In the genomic region with DNA sequence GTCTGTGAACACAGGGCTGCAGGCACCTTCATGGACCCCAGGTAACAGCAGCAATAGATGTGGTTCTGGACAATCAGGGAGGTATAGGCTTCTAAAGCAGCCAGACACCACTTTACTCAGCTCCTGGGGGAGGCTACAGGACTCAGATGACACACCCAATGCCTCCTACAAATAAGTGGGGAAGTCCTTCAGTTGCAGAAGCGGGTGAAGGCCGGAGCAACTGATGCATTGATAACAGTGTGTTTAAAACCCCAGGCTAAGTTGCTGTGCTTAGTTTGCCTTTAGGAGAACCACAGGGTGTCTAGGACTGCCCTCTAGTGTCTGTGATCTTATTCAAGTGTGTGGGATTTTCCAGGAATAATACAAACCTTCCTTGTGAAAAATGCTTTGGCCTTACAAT, we compare ENCODE assay signal across 8 cellular contexts. TPM values are rescaled to one million over a fixed set of nuclear protein-coding genes. Genes with fewer than 3 reads are reported as not detected.
DNase-seq lines count a peak whose midpoint lies in the region; ATAC-seq and TF ChIP-seq lines count a peak whose summit lies in the region.

No MANE protein-coding gene starts in this region.

- POLR2A ChIA-PET in MCF 10A (lab: Yijun Ruan, JAX): no interaction called here

- H3K4me3 Mint-ChIP-seq in MCF 10A (ENCODE audit: unreplicated experiment): no peak overlapping the region
- H3K4me3 Mint-ChIP-seq in activated T-helper 1 cell treated with anti-CD3 and anti-CD28 coated beads, Interleukin-12 subunit alpha, Interleukin-12 subunit beta, Interleukin-2, Interleukin-4 antibody, amounts not matched to agents 30 ng/mL and 10 ng/mL and 1 ng/mL, durations not matched to agents 14 hours and 24 hours and 36 hours: no peak overlapping the region

- intact Hi-C loops in MCF 10A (cut with micrococcal nuclease): loop anchor here (1.0 kb wide), 2 partner anchors 140 to 291 kb away; no protein-coding TSS in a partner anchor
- intact Hi-C loops in activated T-helper 1 cell treated with anti-CD3 and anti-CD28 coated beads, Interleukin-12 subunit alpha, Interleukin-12 subunit beta, Interleukin-2, Interleukin-4 antibody, amounts not matched to agents 30 ng/mL and 10 ng/mL and 1 ng/mL, durations not matched to agents 14 hours and 24 hours and 36 hours (cut with micrococcal nuclease): loop anchor here (1.0 kb wide), 1 partner anchor 291 kb away; no protein-coding TSS in a partner anchor

- CTCF ChIA-PET in MCF 10A (lab: Yijun Ruan, JAX): interaction anchor here (0.5 to 2.3 kb wide), 20 partner anchors 10 to 1164 kb away, joined by 3 to 12 read pairs (median 4); no protein-coding TSS in a partner anchor

- H3K9me3 Mint-ChIP-seq in MCF 10A (ENCODE audit: unreplicated experiment): peaks cover 2% of the 10 kb centered on the region
- H3K9me3 Mint-ChIP-seq in activated T-helper 1 cell treated with anti-CD3 and anti-CD28 coated beads, Interleukin-12 subunit alpha, Interleukin-12 subunit beta, Interleukin-2, Interleukin-4 antibody, amounts not matched to agents 30 ng/mL and 10 ng/mL and 1 ng/mL, durations not matched to agents 14 hours and 24 hours and 36 hours: no peaks in the 10 kb centered on the region

- BruUV-seq in MCF 10A (replicated peaks; lab: Mats Ljungman, UMichigan): no TSS peak

- no peak overlapping the region for H3K27ac Mint-ChIP-seq in MCF 10A (ENCODE audit: low read depth, unreplicated experiment)
- no peak overlapping the region for H3K27ac Mint-ChIP-seq in activated T-helper 1 cell treated with anti-CD3 and anti-CD28 coated beads, Interleukin-12 subunit alpha, Interleukin-12 subunit beta, Interleukin-2, Interleukin-4 antibody, amounts not matched to agents 30 ng/mL and 10 ng/mL and 1 ng/mL, durations not matched to agents 14 hours and 24 hours and 36 hours

- DNase-seq in SKM-1 treated with dmso at 0.1 percent for 144 hours (lab: John Stamatoyannopoulos, UW; ENCODE audit: unreplicated experiment): peak; percentile 4
- DNase-seq in SKM-1 (lab: John Stamatoyannopoulos, UW; ENCODE audit: unreplicated experiment): no peak
- DNase-seq in M059J (ENCODE audit: low read depth): peak; percentile 50
- peak; percentile 53 for DNase-seq in MCF 10A (ENCODE audit: unreplicated experiment)
- peak; percentile 86 for DNase-seq in left kidney (ENCODE audit: low read depth, low spot score)
- DNase-seq in activated T-helper 1 cell treated with anti-CD3 and anti-CD28 coated beads, Interleukin-12 subunit alpha, Interleukin-12 subunit beta, Interleukin-2, Interleukin-4 antibody, amounts not matched to agents 30 ng/mL and 10 ng/mL and 1 ng/mL, durations not matched to agents 14 hours and 24 hours and 36 hours (ENCODE audit: low spot score): no peak

- ATAC-seq in HG03457 (IDR thresholded peaks at IDR 0.05; ENCODE audit: unreplicated experiment) (no peak), HG02678 (IDR thresholded peaks at IDR 0.05; ENCODE audit: unreplicated experiment) (no peak)

- no peaks in the 10 kb centered on the region for H3K36me3 Mint-ChIP-seq in MCF 10A (ENCODE audit: insufficient read depth, unreplicated experiment)
- H3K36me3 Mint-ChIP-seq in activated T-helper 1 cell treated with anti-CD3 and anti-CD28 coated beads, Interleukin-12 subunit alpha, Interleukin-12 subunit beta, Interleukin-2, Interleukin-4 antibody, amounts not matched to agents 30 ng/mL and 10 ng/mL and 1 ng/mL, durations not matched to agents 14 hours and 24 hours and 36 hours (ENCODE audit: low read depth): no peaks in the 10 kb centered on the region

- TF ChIP-seq CTCF in MCF 10A (IDR thresholded peaks at IDR 0.05; ENCODE audit: unreplicated experiment): peak; percentile 42

- H3K27me3 Mint-ChIP-seq in MCF 10A (ENCODE audit: insufficient read depth, unreplicated experiment): peaks cover 37% of the 10 kb centered on the region
- H3K27me3 Mint-ChIP-seq in activated T-helper 1 cell treated with anti-CD3 and anti-CD28 coated beads, Interleukin-12 subunit alpha, Interleukin-12 subunit beta, Interleukin-2, Interleukin-4 antibody, amounts not matched to agents 30 ng/mL and 10 ng/mL and 1 ng/mL, durations not matched to agents 14 hours and 24 hours and 36 hours (ENCODE audit: insufficient read depth): peaks cover 26% of the 10 kb centered on the region

- no peaks in the 10 kb centered on the region for H3K4me1 Mint-ChIP-seq in MCF 10A (ENCODE audit: insufficient read depth, unreplicated experiment)
- H3K4me1 Mint-ChIP-seq in activated T-helper 1 cell treated with anti-CD3 and anti-CD28 coated beads, Interleukin-12 subunit alpha, Interleukin-12 subunit beta, Interleukin-2, Interleukin-4 antibody, amounts not matched to agents 30 ng/mL and 10 ng/mL and 1 ng/mL, durations not matched to agents 14 hours and 24 hours and 36 hours (ENCODE audit: low read depth): no peaks in the 10 kb centered on the region

RNA-seq across cellular contexts. Expression of a gene that starts 5.9 kb away (rescaled TPM):
- total RNA-seq in M059J (2014; rRNA removed; shearing (Covaris generic)): 0.25 and 0.62 TPM in 2 replicates
- total RNA-seq in MCF 10A (2022): not detected in 2 replicates
- total RNA-seq in activated T-helper 1 cell treated with anti-CD3 and anti-CD28 coated beads, Interleukin-12 subunit alpha, Interleukin-12 subunit beta, Interleukin-2, Interleukin-4 antibody, amounts not matched to agents 30 ng/mL and 10 ng/mL and 1 ng/mL, durations not matched to agents 14 hours and 24 hours and 36 hours: not detected in 2 replicates

Comparison
In these comparisons a context has a peak if more than half of its experiments do, and no peak if none do; other contexts are left out.
1. DNase-seq: peak in SKM-1 treated with dmso at 0.1 percent for 144 hours (single experiment), M059J (single experiment), MCF 10A (single experiment) and left kidney (single experiment); none in SKM-1 (single experiment) and activated T-helper 1 cell treated with anti-CD3 and anti-CD28 coated beads, Interleukin-12 subunit alpha, Interleukin-12 subunit beta, Interleukin-2, Interleukin-4 antibody, amounts not matched to agents 30 ng/mL and 10 ng/mL and 1 ng/mL, durations not matched to agents 14 hours and 24 hours and 36 hours (single experiment).